6 cellular contexts compared by ENCODE assay signal in genomic region chrY:22472027-22472426, GRCh38.
DNase-seq lines count a peak whose midpoint lies in the region; ATAC-seq, FAIRE-seq and TF ChIP-seq lines count a peak whose summit lies in the region.
"Not testable (repeated sequence)": the region's sequence is repeated elsewhere in the genome, so short reads cannot be mapped to it uniquely, and the experiment has no call there.

No MANE protein-coding gene starts in this region.

- CTCF ChIA-PET in A549 (lab: Yijun Ruan, JAX), result not testable (repeated sequence)

- not testable (repeated sequence) for H3K27me3 ChIP-seq in heart right ventricle

- no CpG with 5 or more reads among the region's 1 CpG for WGBS in A549 (ENCODE audit: missing lambda C conversion rate)
- WGBS in heart right ventricle, 2 donors, result no CpG with 5 or more reads among the region's 1 CpG

- not testable (repeated sequence) for H3K27ac ChIP-seq in A549, heart right ventricle

- not testable (repeated sequence) for DNase-seq in A549 (ENCODE audit: low read depth in 1 of 2, low spot score in 1 of 2); Right ventricle myocardium inferior (ENCODE audit: missing footprints); Right ventricle myocardium superior; heart right ventricle; left ventricle myocardium superior

- not testable (repeated sequence) for ATAC-seq in A549
- ATAC-seq in Right ventricle myocardium inferior (peak; percentile 93), Right ventricle myocardium superior (ENCODE audit: poor library complexity) (peak; percentile 96), heart right ventricle (peak in 5 of 8 donors; percentile 46 to 93 (median 91)), left ventricle myocardium superior (peak; percentile 98)

- H3K9me3 ChIP-seq in A549, heart right ventricle: not testable (repeated sequence)

- intact Hi-C loops in Right ventricle myocardium inferior (cut with DNase I); Right ventricle myocardium superior (cut with DNase I); heart right ventricle (cut with DNase I); left ventricle myocardium superior (cut with micrococcal nuclease): not testable (repeated sequence)

- FAIRE-seq in A549 (lab: Jason Lieb, UNC) (peak; percentile 13), islet of Langerhans (lab: Jason Lieb, UNC) (peak; percentile 94)

- H3K4me2 ChIP-seq in A549, result not testable (repeated sequence)

- TF ChIP-seq EP300 in A549 (IDR thresholded peaks at IDR 0.05), result not testable (repeated sequence)

- not testable (repeated sequence) for TF ChIP-seq CTCF in A549 (IDR thresholded peaks at IDR 0.05); heart right ventricle (IDR thresholded peaks at IDR 0.05)

- H3K4me3 ChIP-seq in A549, heart right ventricle: not testable (repeated sequence)

- POLR2A ChIA-PET in A549 (lab: Yijun Ruan, JAX), result not testable (repeated sequence)

- TF ChIP-seq RAD21 in A549 (conservative IDR thresholded peaks at IDR 0.05 in 1 of 2, IDR thresholded peaks at IDR 0.05 in 1 of 2), result not testable (repeated sequence)

- H3K36me3 ChIP-seq in heart right ventricle, result not testable (repeated sequence)

- not testable (repeated sequence) for H3K4me1 ChIP-seq in A549, heart right ventricle

- TF ChIP-seq POLR2A in A549 (IDR thresholded peaks at IDR 0.05; ENCODE audit: low read length), result not testable (repeated sequence)
